ENCODE assay signal across 9 cellular contexts in the genomic region with DNA sequence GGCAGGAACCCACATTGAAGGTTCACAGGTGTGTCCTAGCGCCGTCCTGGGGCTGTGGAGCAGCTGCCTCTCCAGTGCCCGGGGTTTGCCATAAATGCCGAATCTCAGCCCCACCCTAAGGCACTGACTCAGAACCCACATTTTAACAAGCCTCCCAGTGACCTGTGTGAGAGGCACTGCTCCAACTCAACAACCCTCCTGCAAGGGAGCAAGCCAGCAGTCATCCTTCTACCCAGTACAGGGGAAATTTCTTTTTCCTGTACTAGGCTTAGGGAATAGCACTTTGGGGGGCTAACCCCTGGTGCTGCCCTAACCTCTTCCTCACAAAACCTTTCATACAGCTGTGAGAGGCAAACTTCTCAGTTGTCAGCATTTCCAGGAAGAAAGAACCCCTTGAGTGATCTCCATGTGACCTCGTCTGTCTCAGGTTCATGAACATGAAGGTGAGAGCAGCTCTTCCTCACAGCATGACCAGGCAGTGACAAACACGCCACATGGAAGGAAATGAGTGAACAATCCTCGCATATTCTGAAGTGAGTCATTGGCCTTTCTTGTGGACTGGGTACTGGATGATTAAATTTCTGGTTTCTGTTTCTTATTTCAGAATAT. TPM values are rescaled to one million over a fixed set of nuclear protein-coding genes. Genes with fewer than 3 reads are reported as not detected.
A peak's percentile ranks its signal among the peaks of the same experiment; 100 is the strongest.
DNase-seq lines count a peak whose midpoint lies in the region; ATAC-seq and TF ChIP-seq lines count a peak whose summit lies in the region.
"Had no signal": no experiment of that assay in that cellular context is flagged by ENCODE, and none has a peak within 500 bp of the region (broad histone marks: within the 10 kb centered on the region; RNA-seq: fewer than 3 reads in every experiment).

No MANE protein-coding gene starts in this region.

- H3K4me1 ChIP-seq in mucosa of descending colon (ENCODE audit: low read depth), result no peaks in the 10 kb centered on the region

- H3K4me3 ChIP-seq in mucosa of descending colon, result no peak overlapping the region

- H3K27ac Mint-ChIP-seq in activated naive CD4-positive, alpha-beta T cell treated with anti-CD3 and anti-CD28 coated beads, Interleukin-2, amount 50 U/mL, for 72 hours, result peak overlapping the region; percentile 72 to 82
- H3K27ac Mint-ChIP-seq: naive thymus-derived CD8-positive, alpha-beta T cell had no signal

- intact Hi-C loops in mucosa of descending colon (cut with DNase I, micrococcal nuclease), result no loop called here

- ATAC-seq in GM21360 (IDR thresholded peaks at IDR 0.05; ENCODE audit: unreplicated experiment) (peak; percentile 72), HG03521 (IDR thresholded peaks at IDR 0.05; ENCODE audit: unreplicated experiment) (peak; percentile 52), mucosa of descending colon (peak; percentile 80)
- peak; percentile 94 to 96 for ATAC-seq in activated naive CD4-positive, alpha-beta T cell treated with anti-CD3 and anti-CD28 coated beads, Interleukin-2, amount 50 U/mL, for 72 hours

- DNase-seq in EH (ENCODE audit: low read depth) (peak; percentile 89), mucosa of descending colon (no peak), HUDEP-2 (lab: John Stamatoyannopoulos, UW; ENCODE audit: unreplicated experiment in 76 of 76) (no peak), COLO668 (lab: John Stamatoyannopoulos, UW; ENCODE audit: unreplicated experiment) (no peak), NCI-H2107 (lab: John Stamatoyannopoulos, UW) (no peak)
- DNase-seq in activated naive CD4-positive, alpha-beta T cell treated with anti-CD3 and anti-CD28 coated beads, Interleukin-2, amount 50 U/mL, for 72 hours (ENCODE audit: low spot score in 2 of 2), result peak; percentile 59 to 76
- DNase-seq: naive thymus-derived CD8-positive, alpha-beta T cell had no signal

- no peaks in the 10 kb centered on the region for H3K9me3 Mint-ChIP-seq in activated naive CD4-positive, alpha-beta T cell treated with anti-CD3 and anti-CD28 coated beads, Interleukin-2, amount 50 U/mL, for 72 hours
- H3K9me3 Mint-ChIP-seq: naive thymus-derived CD8-positive, alpha-beta T cell had no signal

- no peaks in the 10 kb centered on the region for H3K9me3 ChIP-seq in mucosa of descending colon

- H3K36me3 Mint-ChIP-seq in activated naive CD4-positive, alpha-beta T cell treated with anti-CD3 and anti-CD28 coated beads, Interleukin-2, amount 50 U/mL, for 72 hours, result no peaks in the 10 kb centered on the region
- H3K36me3 Mint-ChIP-seq: naive thymus-derived CD8-positive, alpha-beta T cell had no signal

- no peaks in the 10 kb centered on the region for H3K36me3 ChIP-seq in mucosa of descending colon (ENCODE audit: low read depth)

- TF ChIP-seq CTCF in mucosa of descending colon (IDR thresholded peaks at IDR 0.05), result no peak

RNA-seq across cellular contexts. Expression of a gene that starts 11.4 kb away (rescaled TPM):
- under 1 TPM; 0.25 to 0.72 TPM for total RNA-seq in activated naive CD4-positive, alpha-beta T cell treated with anti-CD3 and anti-CD28 coated beads, Interleukin-2, amount 50 U/mL, for 72 hours
- 10 to 100 TPM; 37.2 to 73.7 (median 54.3) TPM for total RNA-seq in mucosa of descending colon

Comparison
In these comparisons a context has a peak if more than half of its experiments do, and no peak if none do; other contexts are left out.
1. DNase-seq: peak in EH (single experiment) and activated naive CD4-positive, alpha-beta T cell treated with anti-CD3 and anti-CD28 coated beads, Interleukin-2, amount 50 U/mL, for 72 hours (2 of 2); none in mucosa of descending colon (0 of 3), HUDEP-2 (0 of 76), COLO668 (single experiment) and NCI-H2107 (single experiment).
2. RNA of a gene that starts 11.4 kb away (total RNA-seq): 37.2 to 73.7 TPM in mucosa of descending colon; 0.25 to 0.72 TPM in activated naive CD4-positive, alpha-beta T cell treated with anti-CD3 and anti-CD28 coated beads, Interleukin-2, amount 50 U/mL, for 72 hours; every median in the first group is over 10 times any median in the second.
3. Peak in every context shown above with its lines, with median percentiles within 50 percentile points of each other: ATAC-seq.